5 cellular contexts compared by ENCODE assay signal in genomic region chr9:61992110-61992509, GRCh38.
DNase-seq lines count a peak whose midpoint lies in the region; ATAC-seq, FAIRE-seq and TF ChIP-seq lines count a peak whose summit lies in the region.
"Not testable (repeated sequence)": the region's sequence is repeated elsewhere in the genome, so short reads cannot be mapped to it uniquely, and the experiment has no call there.

No MANE protein-coding gene starts in this region.

- H2AFZ ChIP-seq in HepG2 (ENCODE audit: low read length): not testable (repeated sequence)

- 81% methylated on average over 4 of the region's 6 CpGs for WGBS in HepG2 (ENCODE audit: low lambda C conversion rate)

- peak; percentile 51 for FAIRE-seq in HTR-8/SVneo (lab: Jason Lieb, UNC)
- FAIRE-seq in HepG2 (lab: Jason Lieb, UNC): not testable (repeated sequence)

- DNase-seq in HTR-8/SVneo (ENCODE audit: insufficient read length, low spot score); endothelial cell (ENCODE audit: low spot score); HepG2 (ENCODE audit: low spot score); nephron progenitor cell: not testable (repeated sequence)

- H3K9me3 Mint-ChIP-seq in endothelial cell (ENCODE audit: unreplicated experiment) (peaks cover 12% of the 10 kb centered on the region), nephron progenitor cell (peaks cover 13% of the 10 kb centered on the region)
- peaks cover 13% of the 10 kb centered on the region for H3K9me3 Mint-ChIP-seq in stimulated activated naive CD8-positive, alpha-beta T cell treated with anti-CD3 and anti-CD28 coated beads, Interleukin-15, Interleukin-2, amounts not matched to agents 100 ng/mL and 50 ng/mL, for 24 hours

- POLR2A ChIA-PET in HepG2 (lab: Yijun Ruan, JAX): not testable (repeated sequence)

- not testable (repeated sequence) for H3K27me3 Mint-ChIP-seq in endothelial cell (ENCODE audit: unreplicated experiment); nephron progenitor cell (ENCODE audit: low read depth, poor library complexity); stimulated activated naive CD8-positive, alpha-beta T cell treated with anti-CD3 and anti-CD28 coated beads, Interleukin-15, Interleukin-2, amounts not matched to agents 100 ng/mL and 50 ng/mL, for 24 hours

- not testable (repeated sequence) for H3K4me1 Mint-ChIP-seq in endothelial cell (ENCODE audit: unreplicated experiment); nephron progenitor cell; stimulated activated naive CD8-positive, alpha-beta T cell treated with anti-CD3 and anti-CD28 coated beads, Interleukin-15, Interleukin-2, amounts not matched to agents 100 ng/mL and 50 ng/mL, for 24 hours (ENCODE audit: low read depth)

- peak overlapping the region; percentile 24 for H3K4me3 Mint-ChIP-seq in endothelial cell (ENCODE audit: unreplicated experiment)
- not testable (repeated sequence) for H3K4me3 Mint-ChIP-seq in nephron progenitor cell; stimulated activated naive CD8-positive, alpha-beta T cell treated with anti-CD3 and anti-CD28 coated beads, Interleukin-15, Interleukin-2, amounts not matched to agents 100 ng/mL and 50 ng/mL, for 24 hours

- not testable (repeated sequence) for H3K4me2 ChIP-seq in HepG2 (ENCODE audit: low read depth, low read length)

- not testable (repeated sequence) for TF ChIP-seq EP300 in HepG2 (IDR thresholded peaks at IDR 0.05; ENCODE audit: low read depth in 2 of 2, low read length in 2 of 2); HepG2 (CRISPR knock-in tag; IDR thresholded peaks at IDR 0.05; ENCODE audit: borderline replicate concordance)

- H3K27me3 ChIP-seq in HepG2 (ENCODE audit: control insufficient read depth in 1 of 2, insufficient read depth in 2 of 2, low read length in 2 of 2): not testable (repeated sequence)

- TF ChIP-seq CTCF in endothelial cell (IDR thresholded peaks at IDR 0.05; ENCODE audit: unreplicated experiment); HepG2 (CRISPR knock-in tag; IDR thresholded peaks at IDR 0.05); nephron progenitor cell (IDR thresholded peaks at IDR 0.05): not testable (repeated sequence)

- intact Hi-C loops in HepG2 (cut with micrococcal nuclease; ENCODE audit: unreplicated experiment): not testable (repeated sequence)

- not testable (repeated sequence) for H4K20me1 ChIP-seq in HepG2 (ENCODE audit: insufficient read depth, low read length)

- not testable (repeated sequence) for H3K79me2 ChIP-seq in HepG2 (ENCODE audit: insufficient read depth, low read length)

- not testable (repeated sequence) for H3K9me3 ChIP-seq in HepG2 (ENCODE audit: low read length)

- not testable (repeated sequence) for H3K36me3 ChIP-seq in HepG2 (replicated peaks in 1 of 2; ENCODE audit: control insufficient read depth in 1 of 2, insufficient read depth in 2 of 2, low read length in 2 of 2)

- not testable (repeated sequence) for H3K4me1 ChIP-seq in HepG2 (ENCODE audit: insufficient read depth, low read length)

- TF ChIP-seq POLR2A in HepG2 (IDR thresholded peaks at IDR 0.05; ENCODE audit: insufficient read depth in 1 of 2, low read depth in 2 of 2, low read length in 2 of 2): not testable (repeated sequence)

- H3K27ac Mint-ChIP-seq in endothelial cell (ENCODE audit: unreplicated experiment): peak overlapping the region; percentile 12
- H3K27ac Mint-ChIP-seq in nephron progenitor cell: peak overlapping the region; percentile 84
- H3K27ac Mint-ChIP-seq in stimulated activated naive CD8-positive, alpha-beta T cell treated with anti-CD3 and anti-CD28 coated beads, Interleukin-15, Interleukin-2, amounts not matched to agents 100 ng/mL and 50 ng/mL, for 24 hours: peak overlapping the region; percentile 11

- H3K9ac ChIP-seq in HepG2 (ENCODE audit: insufficient read depth, low read depth, low read length): not testable (repeated sequence)

- not testable (repeated sequence) for H3K27ac ChIP-seq in HepG2 (ENCODE audit: extremely low read length, insufficient read depth, low read length)

- H3K36me3 Mint-ChIP-seq in endothelial cell (ENCODE audit: low read depth, unreplicated experiment); stimulated activated naive CD8-positive, alpha-beta T cell treated with anti-CD3 and anti-CD28 coated beads, Interleukin-15, Interleukin-2, amounts not matched to agents 100 ng/mL and 50 ng/mL, for 24 hours (ENCODE audit: low read depth): not testable (repeated sequence)
- peaks cover 12% of the 10 kb centered on the region for H3K36me3 Mint-ChIP-seq in nephron progenitor cell (ENCODE audit: low read depth)

- in situ Hi-C loops in HepG2 (cut with HindIII; ENCODE audit: extremely low pct_ligation_motif_present, low pct_unique_long_range_greater_than_20kb): not testable (repeated sequence)

- not testable (repeated sequence) for BruUV-seq in HepG2 (replicated peaks; lab: Mats Ljungman, UMichigan)

- ATAC-seq in HepG2: not testable (repeated sequence)

- not testable (repeated sequence) for TF ChIP-seq RAD21 in HepG2 (CRISPR knock-in tag; IDR thresholded peaks at IDR 0.05)

- CTCF ChIA-PET in HepG2 (lab: Yijun Ruan, JAX; ENCODE audit: low intra/inter-chr PET ratio, low total read pairs): not testable (repeated sequence)

- not testable (repeated sequence) for H3K4me3 ChIP-seq in HepG2 (replicated peaks in 1 of 3; ENCODE audit: insufficient read depth in 1 of 3, low read depth in 2 of 3, low read length in 3 of 3)

TF ChIP-seq in HepG2, 621 proteins besides CTCF, POLR2A, EP300 and RAD21 (continues in another document):
- 0 out of 2 replicates have a peak, but pooled peaks have one; percentile 22 for TF ChIP-seq LCORL (IDR thresholded peaks at IDR 0.05)
- not testable (repeated sequence) for TF ChIP-seq LCORL (CRISPR knock-in tag; IDR thresholded peaks at IDR 0.05); NONO (CRISPR knock-in tag; conservative IDR thresholded peaks at IDR 0.05); FOXA1 (CRISPR knock-in tag; IDR thresholded peaks at IDR 0.05)
- peak; percentile 89; the same call in 1 of the 2 replicates for TF ChIP-seq NONO (IDR thresholded peaks at IDR 0.05)
- TF ChIP-seq, protein P1, sequence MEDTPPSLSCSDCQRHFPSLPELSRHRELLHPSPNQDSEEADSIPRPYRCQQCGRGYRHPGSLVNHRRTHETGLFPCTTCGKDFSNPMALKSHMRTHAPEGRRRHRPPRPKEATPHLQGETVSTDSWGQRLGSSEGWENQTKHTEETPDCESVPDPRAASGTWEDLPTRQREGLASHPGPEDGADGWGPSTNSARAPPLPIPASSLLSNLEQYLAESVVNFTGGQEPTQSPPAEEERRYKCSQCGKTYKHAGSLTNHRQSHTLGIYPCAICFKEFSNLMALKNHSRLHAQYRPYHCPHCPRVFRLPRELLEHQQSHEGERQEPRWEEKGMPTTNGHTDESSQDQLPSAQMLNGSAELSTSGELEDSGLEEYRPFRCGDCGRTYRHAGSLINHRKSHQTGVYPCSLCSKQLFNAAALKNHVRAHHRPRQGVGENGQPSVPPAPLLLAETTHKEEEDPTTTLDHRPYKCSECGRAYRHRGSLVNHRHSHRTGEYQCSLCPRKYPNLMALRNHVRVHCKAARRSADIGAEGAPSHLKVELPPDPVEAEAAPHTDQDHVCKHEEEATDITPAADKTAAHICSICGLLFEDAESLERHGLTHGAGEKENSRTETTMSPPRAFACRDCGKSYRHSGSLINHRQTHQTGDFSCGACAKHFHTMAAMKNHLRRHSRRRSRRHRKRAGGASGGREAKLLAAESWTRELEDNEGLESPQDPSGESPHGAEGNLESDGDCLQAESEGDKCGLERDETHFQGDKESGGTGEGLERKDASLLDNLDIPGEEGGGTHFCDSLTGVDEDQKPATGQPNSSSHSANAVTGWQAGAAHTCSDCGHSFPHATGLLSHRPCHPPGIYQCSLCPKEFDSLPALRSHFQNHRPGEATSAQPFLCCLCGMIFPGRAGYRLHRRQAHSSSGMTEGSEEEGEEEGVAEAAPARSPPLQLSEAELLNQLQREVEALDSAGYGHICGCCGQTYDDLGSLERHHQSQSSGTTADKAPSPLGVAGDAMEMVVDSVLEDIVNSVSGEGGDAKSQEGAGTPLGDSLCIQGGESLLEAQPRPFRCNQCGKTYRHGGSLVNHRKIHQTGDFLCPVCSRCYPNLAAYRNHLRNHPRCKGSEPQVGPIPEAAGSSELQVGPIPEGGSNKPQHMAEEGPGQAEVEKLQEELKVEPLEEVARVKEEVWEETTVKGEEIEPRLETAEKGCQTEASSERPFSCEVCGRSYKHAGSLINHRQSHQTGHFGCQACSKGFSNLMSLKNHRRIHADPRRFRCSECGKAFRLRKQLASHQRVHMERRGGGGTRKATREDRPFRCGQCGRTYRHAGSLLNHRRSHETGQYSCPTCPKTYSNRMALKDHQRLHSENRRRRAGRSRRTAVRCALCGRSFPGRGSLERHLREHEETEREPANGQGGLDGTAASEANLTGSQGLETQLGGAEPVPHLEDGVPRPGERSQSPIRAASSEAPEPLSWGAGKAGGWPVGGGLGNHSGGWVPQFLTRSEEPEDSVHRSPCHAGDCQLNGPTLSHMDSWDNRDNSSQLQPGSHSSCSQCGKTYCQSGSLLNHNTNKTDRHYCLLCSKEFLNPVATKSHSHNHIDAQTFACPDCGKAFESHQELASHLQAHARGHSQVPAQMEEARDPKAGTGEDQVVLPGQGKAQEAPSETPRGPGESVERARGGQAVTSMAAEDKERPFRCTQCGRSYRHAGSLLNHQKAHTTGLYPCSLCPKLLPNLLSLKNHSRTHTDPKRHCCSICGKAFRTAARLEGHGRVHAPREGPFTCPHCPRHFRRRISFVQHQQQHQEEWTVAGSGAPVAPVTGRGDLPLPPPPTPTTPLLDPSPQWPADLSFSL (CRISPR knock-in tag; IDR thresholded peaks at IDR 0.05): 0 out of 2 replicates have a peak, but pooled peaks have one; percentile 31
- TF ChIP-seq ZNF282 (IDR thresholded peaks at IDR 0.05; ENCODE audit: partially characterized antibody): peak; percentile 72
- 0 out of 2 replicates have a peak, but pooled peaks have one; percentile 16 for TF ChIP-seq PLRG1 (conservative IDR thresholded peaks at IDR 0.05)
- TF ChIP-seq FOXA1 (IDR thresholded peaks at IDR 0.05): 0 out of 2 replicates have a peak, but pooled peaks have one; percentile 8

Comparison
In these comparisons a context has a peak if more than half of its experiments do, and no peak if none do; other contexts are left out.
1. H3K27ac Mint-ChIP-seq: peak in every context shown above with its lines; median percentile 84 in nephron progenitor cell; 12 in endothelial cell; 11 in stimulated activated naive CD8-positive, alpha-beta T cell treated with anti-CD3 and anti-CD28 coated beads, Interleukin-15, Interleukin-2, amounts not matched to agents 100 ng/mL and 50 ng/mL, for 24 hours.